In the genomic region with DNA sequence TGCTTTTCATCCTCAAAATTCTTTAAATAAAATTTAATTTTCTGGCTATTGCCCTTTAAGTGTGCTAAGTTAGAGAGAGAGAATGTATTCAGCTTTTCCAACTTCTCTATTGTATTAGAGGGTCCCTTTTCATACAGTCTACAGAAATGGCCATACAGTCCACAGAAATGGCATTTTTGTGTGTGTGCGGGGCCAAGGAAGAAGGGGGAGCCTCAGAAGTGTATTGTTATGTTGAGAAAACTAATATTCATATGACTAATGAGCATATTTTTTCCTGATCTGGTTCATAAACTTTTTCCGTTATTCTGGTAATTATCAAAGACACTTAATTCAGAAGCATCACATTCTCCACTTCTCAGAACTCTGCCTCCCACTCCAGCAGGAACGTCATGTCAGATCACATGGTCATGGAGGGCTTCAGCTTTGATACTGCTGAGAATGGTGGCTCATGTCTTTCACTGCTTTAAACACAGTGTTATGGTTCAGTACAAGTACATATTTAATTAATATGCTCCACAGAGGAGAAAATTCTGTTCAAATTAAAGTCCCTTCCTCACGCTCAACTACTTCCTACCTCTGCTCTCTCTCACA, we compare ENCODE assay signal across 13 cellular contexts. TPM values are rescaled to one million over a fixed set of nuclear protein-coding genes. Genes with fewer than 3 reads are reported as not detected.
A peak's percentile ranks its signal among the peaks of the same experiment; 100 is the strongest.
DNase-seq lines count a peak whose midpoint lies in the region; ATAC-seq and TF ChIP-seq lines count a peak whose summit lies in the region.
"Had no signal": no experiment of that assay in that cellular context is flagged by ENCODE, and none has a peak within 500 bp of the region (broad histone marks: within the 10 kb centered on the region; RNA-seq: fewer than 3 reads in every experiment).

No MANE protein-coding gene starts in this region.

- no peaks in the 10 kb centered on the region for H3K27me3 ChIP-seq in tibial nerve
- H3K27me3 ChIP-seq: brain microvascular endothelial cell, gastrocnemius medialis had no signal

- TF ChIP-seq EP300 in tibial nerve (IDR thresholded peaks at IDR 0.05): no peak

- WGBS in tibial nerve, 2 donors: 57 to 63% methylated on average over 4 of the region's 4 CpGs

- peaks cover 8% of the 10 kb centered on the region for H3K9me3 Mint-ChIP-seq in activated T-helper 1 cell treated with anti-CD3 and anti-CD28 coated beads, Interleukin-12 subunit alpha, Interleukin-12 subunit beta, Interleukin-2, Interleukin-4 antibody, amounts not matched to agents 30 ng/mL and 10 ng/mL and 1 ng/mL, durations not matched to agents 14 hours and 24 hours and 36 hours
- peaks cover 0 to 4% (median 0%) of the 10 kb centered on the region in 9 donors for H3K9me3 Mint-ChIP-seq in naive thymus-derived CD8-positive, alpha-beta T cell
- peaks cover 3% of the 10 kb centered on the region for H3K9me3 Mint-ChIP-seq in stimulated activated effector memory CD8-positive, alpha-beta T cell treated with anti-CD3 and anti-CD28 coated beads, Interleukin-12 subunit alpha, Interleukin-12 subunit beta, amount 100 ng/mL, for 72 hours
- H3K9me3 Mint-ChIP-seq in natural killer cell: peaks cover 0 to 3% of the 10 kb centered on the region in 2 donors

- peaks cover 0 to 55% (median 18%) of the 10 kb centered on the region in 4 donors for H3K4me1 ChIP-seq in tibial nerve
- H3K4me1 ChIP-seq: gastrocnemius medialis had no signal

- DNase-seq in activated CD4-positive, alpha-beta T cell treated with anti-CD3 and anti-CD28 coated beads for 4 hours: peak; percentile 69 to 76
- no peak for DNase-seq in activated CD4-positive, alpha-beta T cell treated with anti-CD3 and anti-CD28 coated beads, Interleukin-2, amount 50 U/mL, for 1 hour
- no peak for DNase-seq in activated T-helper 1 cell treated with anti-CD3 and anti-CD28 coated beads, Interleukin-12 subunit alpha, Interleukin-12 subunit beta, Interleukin-2, Interleukin-4 antibody, amounts not matched to agents 30 ng/mL and 10 ng/mL and 1 ng/mL, durations not matched to agents 14 hours and 24 hours and 36 hours (ENCODE audit: low spot score)
- DNase-seq in naive thymus-derived CD8-positive, alpha-beta T cell: no peak
- no peak for DNase-seq in stimulated activated effector memory CD8-positive, alpha-beta T cell treated with anti-CD3 and anti-CD28 coated beads, Interleukin-12 subunit alpha, Interleukin-12 subunit beta, amount 100 ng/mL, for 72 hours (ENCODE audit: low spot score in 2 of 2)
- DNase-seq in natural killer cell: no peak
- no peak for DNase-seq in tibial nerve (ENCODE audit: low spot score in 2 of 2)
- no peak for DNase-seq in putamen (ENCODE audit: low spot score)
- DNase-seq: brain microvascular endothelial cell, gastrocnemius medialis, HCEC 1CT had no signal

- no peaks in the 10 kb centered on the region for H3K9me3 ChIP-seq in tibial nerve
- H3K9me3 ChIP-seq: gastrocnemius medialis had no signal

- ATAC-seq in naive thymus-derived CD8-positive, alpha-beta T cell: no peak
- ATAC-seq in stimulated activated effector memory CD8-positive, alpha-beta T cell treated with anti-CD3 and anti-CD28 coated beads, Interleukin-12 subunit alpha, Interleukin-12 subunit beta, amount 100 ng/mL, for 72 hours: peak; percentile 70
- ATAC-seq in natural killer cell: no peak
- ATAC-seq: gastrocnemius medialis, SK-N-SH treated with all-trans-retinoic acid at 6 μM for 48 hours had no signal

- H3K4me1 Mint-ChIP-seq in activated T-helper 1 cell treated with anti-CD3 and anti-CD28 coated beads, Interleukin-12 subunit alpha, Interleukin-12 subunit beta, Interleukin-2, Interleukin-4 antibody, amounts not matched to agents 30 ng/mL and 10 ng/mL and 1 ng/mL, durations not matched to agents 14 hours and 24 hours and 36 hours (ENCODE audit: low read depth): peaks cover 64% of the 10 kb centered on the region
- peaks cover 24 to 59% (median 55%) of the 10 kb centered on the region in 4 donors for H3K4me1 Mint-ChIP-seq in naive thymus-derived CD8-positive, alpha-beta T cell
- H3K4me1 Mint-ChIP-seq in stimulated activated effector memory CD8-positive, alpha-beta T cell treated with anti-CD3 and anti-CD28 coated beads, Interleukin-12 subunit alpha, Interleukin-12 subunit beta, amount 100 ng/mL, for 72 hours: peaks cover 58% of the 10 kb centered on the region
- H3K4me1 Mint-ChIP-seq in natural killer cell: peaks cover 52 to 56% of the 10 kb centered on the region in 2 donors

- TF ChIP-seq CTCF in natural killer cell (IDR thresholded peaks at IDR 0.05) (no peak), tibial nerve (IDR thresholded peaks at IDR 0.05) (no peak)

- H3K27ac Mint-ChIP-seq in activated T-helper 1 cell treated with anti-CD3 and anti-CD28 coated beads, Interleukin-12 subunit alpha, Interleukin-12 subunit beta, Interleukin-2, Interleukin-4 antibody, amounts not matched to agents 30 ng/mL and 10 ng/mL and 1 ng/mL, durations not matched to agents 14 hours and 24 hours and 36 hours: peak overlapping the region; percentile 83
- H3K27ac Mint-ChIP-seq in naive thymus-derived CD8-positive, alpha-beta T cell: peak overlapping the region in 9 of 10 donors; percentile 3 to 88 (median 76)
- H3K27ac Mint-ChIP-seq in stimulated activated effector memory CD8-positive, alpha-beta T cell treated with anti-CD3 and anti-CD28 coated beads, Interleukin-12 subunit alpha, Interleukin-12 subunit beta, amount 100 ng/mL, for 72 hours: peak overlapping the region; percentile 87
- H3K27ac Mint-ChIP-seq in natural killer cell: no peak overlapping the region

- intact Hi-C loops in activated T-helper 1 cell treated with anti-CD3 and anti-CD28 coated beads, Interleukin-12 subunit alpha, Interleukin-12 subunit beta, Interleukin-2, Interleukin-4 antibody, amounts not matched to agents 30 ng/mL and 10 ng/mL and 1 ng/mL, durations not matched to agents 14 hours and 24 hours and 36 hours (cut with micrococcal nuclease): no loop called here
- intact Hi-C loops in natural killer cell (cut with micrococcal nuclease): no loop called here

- no peak for TF ChIP-seq POLR2A in tibial nerve (IDR thresholded peaks at IDR 0.05)

- H3K27ac ChIP-seq in tibial nerve: peak overlapping the region in 2 of 4 donors; percentile 32 to 58
- H3K27ac ChIP-seq: brain microvascular endothelial cell, gastrocnemius medialis, parathyroid adenoma had no signal

- H3K4me3 Mint-ChIP-seq in activated T-helper 1 cell treated with anti-CD3 and anti-CD28 coated beads, Interleukin-12 subunit alpha, Interleukin-12 subunit beta, Interleukin-2, Interleukin-4 antibody, amounts not matched to agents 30 ng/mL and 10 ng/mL and 1 ng/mL, durations not matched to agents 14 hours and 24 hours and 36 hours: peak overlapping the region; percentile 22
- peak overlapping the region in 2 of 10 donors; percentile 23 to 52 for H3K4me3 Mint-ChIP-seq in naive thymus-derived CD8-positive, alpha-beta T cell
- peak overlapping the region; percentile 61 for H3K4me3 Mint-ChIP-seq in stimulated activated effector memory CD8-positive, alpha-beta T cell treated with anti-CD3 and anti-CD28 coated beads, Interleukin-12 subunit alpha, Interleukin-12 subunit beta, amount 100 ng/mL, for 72 hours
- H3K4me3 Mint-ChIP-seq in natural killer cell: no peak overlapping the region

- H3K27me3 Mint-ChIP-seq in activated T-helper 1 cell treated with anti-CD3 and anti-CD28 coated beads, Interleukin-12 subunit alpha, Interleukin-12 subunit beta, Interleukin-2, Interleukin-4 antibody, amounts not matched to agents 30 ng/mL and 10 ng/mL and 1 ng/mL, durations not matched to agents 14 hours and 24 hours and 36 hours (ENCODE audit: insufficient read depth): no peaks in the 10 kb centered on the region
- no peaks in the 10 kb centered on the region for H3K27me3 Mint-ChIP-seq in naive thymus-derived CD8-positive, alpha-beta T cell
- H3K27me3 Mint-ChIP-seq in natural killer cell (ENCODE audit: low read depth in 2 of 2): no peaks in the 10 kb centered on the region

- H3K36me3 Mint-ChIP-seq in activated T-helper 1 cell treated with anti-CD3 and anti-CD28 coated beads, Interleukin-12 subunit alpha, Interleukin-12 subunit beta, Interleukin-2, Interleukin-4 antibody, amounts not matched to agents 30 ng/mL and 10 ng/mL and 1 ng/mL, durations not matched to agents 14 hours and 24 hours and 36 hours (ENCODE audit: low read depth): peaks cover 8% of the 10 kb centered on the region
- H3K36me3 Mint-ChIP-seq in naive thymus-derived CD8-positive, alpha-beta T cell: peaks cover 3 to 10% (median 5%) of the 10 kb centered on the region in 3 donors
- no peaks in the 10 kb centered on the region for H3K36me3 Mint-ChIP-seq in stimulated activated effector memory CD8-positive, alpha-beta T cell treated with anti-CD3 and anti-CD28 coated beads, Interleukin-12 subunit alpha, Interleukin-12 subunit beta, amount 100 ng/mL, for 72 hours
- no peaks in the 10 kb centered on the region for H3K36me3 Mint-ChIP-seq in natural killer cell

- H3K4me3 ChIP-seq in tibial nerve: no peak overlapping the region
- H3K4me3 ChIP-seq: gastrocnemius medialis had no signal

- peaks cover 0 to 4% (median 0%) of the 10 kb centered on the region in 3 donors for H3K36me3 ChIP-seq in tibial nerve
- H3K36me3 ChIP-seq: brain microvascular endothelial cell, gastrocnemius medialis had no signal

- POLR2A ChIA-PET in naive thymus-derived CD8-positive, alpha-beta T cell (lab: Charles Lee): no interaction called here

RNA-seq across cellular contexts. Expression of a gene that starts 37.1 kb away (rescaled TPM):
- 113 and 119 TPM in 2 replicates for total RNA-seq in activated T-helper 1 cell treated with anti-CD3 and anti-CD28 coated beads, Interleukin-12 subunit alpha, Interleukin-12 subunit beta, Interleukin-2, Interleukin-4 antibody, amounts not matched to agents 30 ng/mL and 10 ng/mL and 1 ng/mL, durations not matched to agents 14 hours and 24 hours and 36 hours
- total RNA-seq in naive thymus-derived CD8-positive, alpha-beta T cell: 100 to 1,000 TPM in 1 of 2 experiments, 10 to 100 TPM in 1; 94.4 to 120 TPM
- polyA plus RNA-seq in naive thymus-derived CD8-positive, alpha-beta T cell: 10 to 100 TPM; 26.9 to 58.4 (median 44.9) TPM
- 100 to 1,000 TPM; 127 to 147 (median 130) TPM for total RNA-seq in natural killer cell
- 100 to 1,000 TPM; 196 to 328 (median 268) TPM for total RNA-seq in tibial nerve

Comparison
In these comparisons a context has a peak if more than half of its experiments do, and no peak if none do; other contexts are left out.
1. DNase-seq: peak in activated CD4-positive, alpha-beta T cell treated with anti-CD3 and anti-CD28 coated beads for 4 hours (2 of 2); none in activated CD4-positive, alpha-beta T cell treated with anti-CD3 and anti-CD28 coated beads, Interleukin-2, amount 50 U/mL, for 1 hour (single experiment), activated T-helper 1 cell treated with anti-CD3 and anti-CD28 coated beads, Interleukin-12 subunit alpha, Interleukin-12 subunit beta, Interleukin-2, Interleukin-4 antibody, amounts not matched to agents 30 ng/mL and 10 ng/mL and 1 ng/mL, durations not matched to agents 14 hours and 24 hours and 36 hours (single experiment), naive thymus-derived CD8-positive, alpha-beta T cell (0 of 10), stimulated activated effector memory CD8-positive, alpha-beta T cell treated with anti-CD3 and anti-CD28 coated beads, Interleukin-12 subunit alpha, Interleukin-12 subunit beta, amount 100 ng/mL, for 72 hours (0 of 2), natural killer cell (single experiment), tibial nerve (0 of 2) and putamen (single experiment).
2. H3K27ac Mint-ChIP-seq: peak in activated T-helper 1 cell treated with anti-CD3 and anti-CD28 coated beads, Interleukin-12 subunit alpha, Interleukin-12 subunit beta, Interleukin-2, Interleukin-4 antibody, amounts not matched to agents 30 ng/mL and 10 ng/mL and 1 ng/mL, durations not matched to agents 14 hours and 24 hours and 36 hours (single experiment), naive thymus-derived CD8-positive, alpha-beta T cell (9 of 10) and stimulated activated effector memory CD8-positive, alpha-beta T cell treated with anti-CD3 and anti-CD28 coated beads, Interleukin-12 subunit alpha, Interleukin-12 subunit beta, amount 100 ng/mL, for 72 hours (single experiment); none in natural killer cell (0 of 2).